1 cellular context compared by ENCODE assay signal in genomic region chr9:92894711-92895362, GRCh38.
TF ChIP-seq lines count a peak whose summit lies in the region.

No MANE protein-coding gene starts in this region.

TF ChIP-seq in H1, 55 proteins besides CTCF, POLR2A, EP300 and RAD21:
- TF ChIP-seq GTF2F1 (IDR thresholded peaks at IDR 0.05; ENCODE audit: borderline replicate concordance, low read depth, low read length) (no peak), HDAC6 (IDR thresholded peaks at IDR 0.05; ENCODE audit: low read depth, low read length) (no peak), TEAD4 (IDR thresholded peaks at IDR 0.05; ENCODE audit: low read depth, low read length) (no peak)
TF ChIP-seq in H1: peak in this region for 0.
